13 cellular contexts compared by ENCODE assay signal in the genomic region with DNA sequence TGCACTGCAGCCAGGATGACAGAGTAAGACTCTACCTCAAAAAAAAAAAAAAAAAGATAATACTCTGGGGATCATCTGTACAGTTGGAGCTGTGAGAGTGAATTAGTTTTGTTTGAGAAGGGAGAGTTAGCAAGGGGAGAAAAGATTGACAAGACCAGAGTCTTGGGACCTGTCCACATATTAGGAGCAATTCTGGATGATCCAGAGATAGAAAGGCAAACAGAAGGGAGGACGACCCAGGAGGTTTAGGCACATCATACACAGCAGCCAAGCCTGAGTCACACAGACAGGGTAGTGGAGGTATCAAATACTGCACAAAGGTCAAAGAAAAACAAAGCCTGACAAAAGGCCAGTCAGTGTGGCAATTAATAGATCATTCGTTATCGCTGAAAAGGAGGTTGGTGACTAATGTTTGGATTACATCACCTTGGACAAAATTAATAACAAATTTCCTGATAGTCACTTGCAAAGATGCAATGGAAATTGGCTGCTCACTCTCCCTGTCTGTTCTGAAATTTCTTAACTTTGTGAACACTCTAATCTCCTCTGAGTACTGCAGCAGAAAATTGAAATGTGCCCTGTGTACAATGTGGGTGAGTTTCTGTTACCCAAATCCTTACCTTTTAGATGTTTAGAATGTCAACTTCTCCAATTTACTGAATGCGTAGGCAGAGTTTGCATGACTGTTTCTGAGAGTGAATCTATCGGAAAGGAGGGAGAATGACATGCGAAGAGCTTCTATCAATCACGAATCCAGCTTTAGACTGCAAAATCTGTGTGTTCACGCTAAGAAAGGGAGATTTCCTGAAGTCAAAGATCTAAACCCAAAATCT.
DNase-seq lines count a peak whose midpoint lies in the region; ATAC-seq, FAIRE-seq and TF ChIP-seq lines count a peak whose summit lies in the region.
"Had no signal": no experiment of that assay in that cellular context is flagged by ENCODE, and none has a peak within 500 bp of the region (broad histone marks: within the 10 kb centered on the region; RNA-seq: fewer than 3 reads in every experiment).

No MANE protein-coding gene starts in this region.

- H3K79me2 ChIP-seq in keratinocyte (ENCODE audit: control insufficient read depth, insufficient read depth, low read length), result no peaks in the 10 kb centered on the region

- intact Hi-C loops in activated naive CD4-positive, alpha-beta T cell treated with anti-CD3 and anti-CD28 coated beads for 36 hours (cut with micrococcal nuclease), result loop anchor here (1.0 to 5.0 kb wide), 7 partner anchors 7 to 765 kb away; no protein-coding TSS in a partner anchor
- intact Hi-C loops in stomach (cut with DNase I; ENCODE audit: low total_unique reads), result no loop called here
- intact Hi-C loops in kidney (cut with DNase I), result no loop called here

- H3K36me3 ChIP-seq in adipocyte (ENCODE audit: control insufficient read depth, insufficient read depth, low read length, severe bottlenecking) (no peaks in the 10 kb centered on the region), keratinocyte (ENCODE audit: control insufficient read depth in 2 of 2, extremely low read depth in 1 of 2, insufficient read depth in 2 of 2, low read length in 2 of 2) (no peaks in the 10 kb centered on the region), stomach (no peaks in the 10 kb centered on the region), kidney (ENCODE audit: control insufficient read depth in 1 of 2, insufficient read depth in 2 of 2, low read length in 2 of 2) (no peaks in the 10 kb centered on the region)
- H3K36me3 ChIP-seq: BLaER1 had no signal

- H3K27me3 Mint-ChIP-seq in activated naive CD4-positive, alpha-beta T cell treated with anti-CD3 and anti-CD28 coated beads for 36 hours (ENCODE audit: low read depth), result no peaks in the 10 kb centered on the region
- no peaks in the 10 kb centered on the region for H3K27me3 Mint-ChIP-seq in activated naive CD4-positive, alpha-beta T cell treated with anti-CD3 and anti-CD28 coated beads, Interleukin-2, amount 10 ng/mL, durations not matched to agents 7 days and 5 days

- H3K9ac ChIP-seq in adipocyte (ENCODE audit: low read length), result peak overlapping the region; percentile 74
- no peak overlapping the region for H3K9ac ChIP-seq in keratinocyte (ENCODE audit: control insufficient read depth, extremely low read depth, insufficient read depth, low read length)
- H3K9ac ChIP-seq in kidney (ENCODE audit: low read length in 2 of 2), result no peak overlapping the region
- H3K9ac ChIP-seq: BLaER1 had no signal

- CTCF ChIA-PET in activated naive CD4-positive, alpha-beta T cell treated with anti-CD3 and anti-CD28 coated beads for 36 hours (lab: Charles Lee), result interaction anchor here (0.8 to 1.5 kb wide), 2 partner anchors 48 to 415 kb away, joined by 3 to 4 read pairs; no protein-coding TSS in a partner anchor
- CTCF ChIA-PET in activated naive CD4-positive, alpha-beta T cell treated with anti-CD3 and anti-CD28 coated beads, Interleukin-2, amount 10 ng/mL, durations not matched to agents 7 days and 5 days (lab: Charles Lee), result interaction anchor here (1.3 kb wide), 1 partner anchor 79 kb away, joined by 4 read pairs; no protein-coding TSS in a partner anchor

- peaks cover 13% of the 10 kb centered on the region for H3K36me3 Mint-ChIP-seq in activated naive CD4-positive, alpha-beta T cell treated with anti-CD3 and anti-CD28 coated beads for 36 hours (ENCODE audit: low read depth)
- H3K36me3 Mint-ChIP-seq in activated naive CD4-positive, alpha-beta T cell treated with anti-CD3 and anti-CD28 coated beads, Interleukin-2, amount 10 ng/mL, durations not matched to agents 7 days and 5 days, result no peaks in the 10 kb centered on the region

- FAIRE-seq in keratinocyte (lab: Jason Lieb, UNC) (peak; percentile 9), kidney (lab: Jason Lieb, UNC) (no peak)

- no peak overlapping the region for H2AFZ ChIP-seq in keratinocyte (ENCODE audit: control insufficient read depth, low read length)

- dilution Hi-C loops in keratinocyte (cut with MboI; ENCODE audit: extremely low pct_ligation_motif_present, low sequenced_read_pairs), result no loop called here

- TF ChIP-seq CTCF in keratinocyte (optimal IDR thresholded peaks at IDR 0.05 in 1 of 3, IDR thresholded peaks at IDR 0.05 in 1 of 3, conservative IDR thresholded peaks at IDR 0.05 in 1 of 3; ENCODE audit: extremely low read depth in 1 of 3, insufficient read depth in 2 of 3, low read length in 3 of 3), result no peak
- no peak for TF ChIP-seq CTCF in stomach (IDR thresholded peaks at IDR 0.05)
- TF ChIP-seq CTCF in kidney (IDR thresholded peaks at IDR 0.05; ENCODE audit: borderline replicate concordance, extremely low read depth, insufficient read depth), result no peak

- H3K9me1 ChIP-seq in keratinocyte (ENCODE audit: control insufficient read depth, extremely low read depth, insufficient read depth, low read length), result no peaks in the 10 kb centered on the region

- no peaks in the 10 kb centered on the region for H3K9me3 ChIP-seq in adipocyte (ENCODE audit: control insufficient read depth, low read length)
- H3K9me3 ChIP-seq in keratinocyte (ENCODE audit: control insufficient read depth, low read depth, low read length), result no peaks in the 10 kb centered on the region
- no peaks in the 10 kb centered on the region for H3K9me3 ChIP-seq in stomach
- no peaks in the 10 kb centered on the region for H3K9me3 ChIP-seq in kidney (ENCODE audit: control insufficient read depth in 1 of 2, low read length in 2 of 2)
- H3K9me3 ChIP-seq: BLaER1, testis had no signal

- H3K27ac ChIP-seq in keratinocyte (ENCODE audit: control insufficient read depth, insufficient read depth, low read length) (no peak overlapping the region), stomach (peak overlapping the region in 4 of 5 donors; percentile 15 to 66 (median 45)), kidney (ENCODE audit: low read depth in 2 of 2, low read length in 2 of 2) (no peak overlapping the region)
- H3K27ac ChIP-seq: BLaER1, testis had no signal

- no peak for TF ChIP-seq POLR2A in stomach (IDR thresholded peaks at IDR 0.05)

- no peaks in the 10 kb centered on the region for H3K9me3 Mint-ChIP-seq in activated naive CD4-positive, alpha-beta T cell treated with anti-CD3 and anti-CD28 coated beads for 36 hours
- no peaks in the 10 kb centered on the region for H3K9me3 Mint-ChIP-seq in activated naive CD4-positive, alpha-beta T cell treated with anti-CD3 and anti-CD28 coated beads, Interleukin-2, amount 10 ng/mL, durations not matched to agents 7 days and 5 days

- no peak for TF ChIP-seq EP300 in stomach (IDR thresholded peaks at IDR 0.05)

- no peak overlapping the region for H3K4me2 ChIP-seq in keratinocyte (ENCODE audit: control insufficient read depth, extremely low read depth, insufficient read depth, low read depth, low read length)
- H3K4me2 ChIP-seq: BLaER1 had no signal

- H3K4me3 Mint-ChIP-seq in activated naive CD4-positive, alpha-beta T cell treated with anti-CD3 and anti-CD28 coated beads for 36 hours, result no peak overlapping the region
- no peak overlapping the region for H3K4me3 Mint-ChIP-seq in activated naive CD4-positive, alpha-beta T cell treated with anti-CD3 and anti-CD28 coated beads, Interleukin-2, amount 10 ng/mL, durations not matched to agents 7 days and 5 days

- no peak for ATAC-seq in HG03139 (IDR thresholded peaks at IDR 0.05; ENCODE audit: unreplicated experiment)
- ATAC-seq: left colon had no signal

- peak; percentile 59 for DNase-seq in activated naive CD4-positive, alpha-beta T cell treated with anti-CD3 and anti-CD28 coated beads for 36 hours
- DNase-seq in activated naive CD4-positive, alpha-beta T cell treated with anti-CD3 and anti-CD28 coated beads, Interleukin-2, amount 10 ng/mL, durations not matched to agents 7 days and 5 days, result no peak
- no peak for DNase-seq in adipocyte (ENCODE audit: low read depth)
- no peak for DNase-seq in keratinocyte (ENCODE audit: low read depth, low spot score)
- peak; percentile 33 for DNase-seq in stomach
- no peak for DNase-seq in kidney
- DNase-seq in DMS53 (lab: John Stamatoyannopoulos, UW), result no peak
- DNase-seq: cortex of kidney, left colon, NCI-H1694, testis had no signal

- H4K20me1 ChIP-seq in keratinocyte (ENCODE audit: control insufficient read depth, extremely low read depth, insufficient read depth, low read length), result no peaks in the 10 kb centered on the region
- H4K20me1 ChIP-seq: BLaER1 had no signal

- peaks cover 46% of the 10 kb centered on the region for H3K4me1 Mint-ChIP-seq in activated naive CD4-positive, alpha-beta T cell treated with anti-CD3 and anti-CD28 coated beads for 36 hours (ENCODE audit: low read depth)
- H3K4me1 Mint-ChIP-seq in activated naive CD4-positive, alpha-beta T cell treated with anti-CD3 and anti-CD28 coated beads, Interleukin-2, amount 10 ng/mL, durations not matched to agents 7 days and 5 days, result peaks cover 35% of the 10 kb centered on the region

- H3K4me1 ChIP-seq in adipocyte (ENCODE audit: control insufficient read depth, insufficient read depth, low read length) (peaks cover 74% of the 10 kb centered on the region), keratinocyte (ENCODE audit: control insufficient read depth, extremely low read depth, insufficient read depth, low read length) (peaks cover 22% of the 10 kb centered on the region), stomach (peaks cover 15 to 44% (median 20%) of the 10 kb centered on the region in 4 donors), kidney (ENCODE audit: control insufficient read depth in 1 of 2, insufficient read depth in 1 of 2, low read depth in 1 of 2, low read length in 2 of 2) (no peaks in the 10 kb centered on the region)
- H3K4me1 ChIP-seq: BLaER1 had no signal

- WGBS in stomach, 5 donors, result 42 to 55% (median 46%) methylated on average over 8 of the region's 8 CpGs

- H3K4me3 ChIP-seq in adipocyte (ENCODE audit: low read length) (peak overlapping the region; percentile 56), keratinocyte (ENCODE audit: control insufficient read depth in 2 of 3, extremely low read depth in 1 of 3, insufficient read depth in 2 of 3, low read depth in 1 of 3, low read length in 3 of 3) (no peak overlapping the region), stomach (no peak overlapping the region), kidney (ENCODE audit: low read length in 2 of 2) (no peak overlapping the region)
- H3K4me3 ChIP-seq: BLaER1, testis had no signal

- H3K27ac Mint-ChIP-seq in activated naive CD4-positive, alpha-beta T cell treated with anti-CD3 and anti-CD28 coated beads for 36 hours, result no peak overlapping the region
- no peak overlapping the region for H3K27ac Mint-ChIP-seq in activated naive CD4-positive, alpha-beta T cell treated with anti-CD3 and anti-CD28 coated beads, Interleukin-2, amount 10 ng/mL, durations not matched to agents 7 days and 5 days

- H3K27me3 ChIP-seq in adipocyte (replicated peaks; ENCODE audit: control insufficient read depth, insufficient read depth, low read length), result no peaks in the 10 kb centered on the region
- H3K27me3 ChIP-seq in keratinocyte (ENCODE audit: control insufficient read depth, extremely low read depth, insufficient read depth, low read length), result no peaks in the 10 kb centered on the region
- no peaks in the 10 kb centered on the region for H3K27me3 ChIP-seq in stomach
- H3K27me3 ChIP-seq: BLaER1, testis had no signal

Comparison
In these comparisons a context has a peak if more than half of its experiments do, and no peak if none do; other contexts are left out.
1. DNase-seq: peak in activated naive CD4-positive, alpha-beta T cell treated with anti-CD3 and anti-CD28 coated beads for 36 hours (single experiment) and stomach (single experiment); none in activated naive CD4-positive, alpha-beta T cell treated with anti-CD3 and anti-CD28 coated beads, Interleukin-2, amount 10 ng/mL, durations not matched to agents 7 days and 5 days (single experiment), adipocyte (single experiment), keratinocyte (single experiment), kidney (single experiment) and DMS53 (single experiment).
2. H3K27ac ChIP-seq: peak in stomach (4 of 5); none in keratinocyte (single experiment) and kidney (0 of 2).